ENCODE assay signal across 1 cellular context in the genomic region with DNA sequence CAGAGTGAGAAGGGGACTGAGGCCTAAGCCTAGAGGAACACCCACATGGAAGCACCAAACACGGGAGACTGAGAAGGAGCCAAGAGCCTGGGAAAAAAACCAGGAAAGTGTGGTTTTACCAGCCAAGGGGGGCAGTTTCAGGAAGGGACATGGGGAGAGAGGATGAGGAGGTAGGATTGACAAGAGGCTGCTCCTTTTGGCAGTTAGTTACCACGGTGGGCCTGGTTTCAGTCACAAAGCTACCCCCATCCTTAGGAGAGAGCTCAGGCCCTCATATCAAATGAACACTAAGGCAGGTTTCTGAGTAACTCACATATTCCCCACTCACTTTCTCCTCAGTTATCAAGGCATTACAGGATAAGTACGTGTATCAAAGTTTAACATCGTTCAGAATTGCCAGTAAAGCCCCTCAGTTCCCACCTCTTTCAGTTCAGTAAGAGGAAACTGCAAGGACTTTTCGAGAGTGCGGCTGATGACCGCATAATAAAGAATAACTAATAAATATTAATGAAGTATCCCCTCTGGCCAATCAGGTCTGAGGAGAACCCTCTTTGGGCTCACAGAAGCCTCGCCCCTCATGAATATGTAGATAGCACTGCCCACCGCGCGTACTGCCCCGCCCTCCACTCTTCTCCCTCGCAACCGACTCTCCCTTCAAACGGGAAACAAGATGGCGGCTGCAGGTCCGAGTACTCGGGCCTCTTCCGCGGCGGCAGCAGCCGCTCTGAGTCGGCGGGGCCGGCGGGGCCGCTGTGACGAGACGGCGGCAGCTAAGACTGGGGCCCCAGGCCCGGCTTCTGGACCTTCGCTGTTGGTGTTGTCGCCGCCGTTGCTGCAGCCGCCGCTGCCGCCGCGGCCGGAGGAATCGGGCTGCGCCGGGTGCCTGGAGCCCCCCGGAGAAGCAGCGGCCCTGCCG.
A peak's percentile ranks its signal among the peaks of the same experiment; 100 is the strongest.
TF ChIP-seq lines count a peak whose summit lies in the region.

TSS of gene RNF169 (plus strand) at position 639 of the 916 bp plus-strand sequence. CDS start at position 671, 32 bp downstream.

TF ChIP-seq in GM12878, 131 proteins besides CTCF, POLR2A, EP300 and RAD21 (continued from another document):
- peak; percentile 80; the same call in 1 of the 2 replicates for TF ChIP-seq RELB (IDR thresholded peaks at IDR 0.05; ENCODE audit: low read depth)
- TF ChIP-seq TCF12 (IDR thresholded peaks at IDR 0.05; ENCODE audit: low read depth, low read length): peak; percentile 28; the same call in 1 of the 2 replicates
- TF ChIP-seq YY1 (IDR thresholded peaks at IDR 0.05; ENCODE audit: low read depth, low read length): peak; percentile 98
- TF ChIP-seq MXI1 (IDR thresholded peaks at IDR 0.05; ENCODE audit: low read depth, low read length): peak; percentile 35; the same call in 1 of the 2 replicates
- TF ChIP-seq EGR1 (IDR thresholded peaks at IDR 0.05; ENCODE audit: borderline replicate concordance in 1 of 2, low read depth in 2 of 2, low read length in 2 of 2): no peak
- TF ChIP-seq SMAD5 (IDR thresholded peaks at IDR 0.05; ENCODE audit: low read depth): peak; percentile 46; the same call in 1 of the 2 replicates
- TF ChIP-seq HDGF (IDR thresholded peaks at IDR 0.05): no peak
- TF ChIP-seq PML (IDR thresholded peaks at IDR 0.05; ENCODE audit: low read length): 0 out of 2 replicates have a peak, but pooled peaks have one; percentile 20
- TF ChIP-seq TAF1 (IDR thresholded peaks at IDR 0.05; ENCODE audit: borderline replicate concordance, low read depth, low read length): peak; percentile 89
- TF ChIP-seq GABPA (IDR thresholded peaks at IDR 0.05; ENCODE audit: low read depth): no peak
- TF ChIP-seq TCF7 (IDR thresholded peaks at IDR 0.05; ENCODE audit: borderline replicate concordance): no peak
- TF ChIP-seq FOXM1 (IDR thresholded peaks at IDR 0.05; ENCODE audit: low read depth, low read length): no peak
- 0 out of 4 replicates have a peak, but pooled peaks of 1 of the 2 experiments have one; percentile 10 for TF ChIP-seq IKZF2 (IDR thresholded peaks at IDR 0.05)
- TF ChIP-seq STAT1 (conservative IDR thresholded peaks at IDR 0.05): no peak
- no peak for TF ChIP-seq YBX1 (IDR thresholded peaks at IDR 0.05)
- TF ChIP-seq ASH2L (IDR thresholded peaks at IDR 0.05; ENCODE audit: borderline replicate concordance, low read depth): no peak
- TF ChIP-seq, protein P1, sequence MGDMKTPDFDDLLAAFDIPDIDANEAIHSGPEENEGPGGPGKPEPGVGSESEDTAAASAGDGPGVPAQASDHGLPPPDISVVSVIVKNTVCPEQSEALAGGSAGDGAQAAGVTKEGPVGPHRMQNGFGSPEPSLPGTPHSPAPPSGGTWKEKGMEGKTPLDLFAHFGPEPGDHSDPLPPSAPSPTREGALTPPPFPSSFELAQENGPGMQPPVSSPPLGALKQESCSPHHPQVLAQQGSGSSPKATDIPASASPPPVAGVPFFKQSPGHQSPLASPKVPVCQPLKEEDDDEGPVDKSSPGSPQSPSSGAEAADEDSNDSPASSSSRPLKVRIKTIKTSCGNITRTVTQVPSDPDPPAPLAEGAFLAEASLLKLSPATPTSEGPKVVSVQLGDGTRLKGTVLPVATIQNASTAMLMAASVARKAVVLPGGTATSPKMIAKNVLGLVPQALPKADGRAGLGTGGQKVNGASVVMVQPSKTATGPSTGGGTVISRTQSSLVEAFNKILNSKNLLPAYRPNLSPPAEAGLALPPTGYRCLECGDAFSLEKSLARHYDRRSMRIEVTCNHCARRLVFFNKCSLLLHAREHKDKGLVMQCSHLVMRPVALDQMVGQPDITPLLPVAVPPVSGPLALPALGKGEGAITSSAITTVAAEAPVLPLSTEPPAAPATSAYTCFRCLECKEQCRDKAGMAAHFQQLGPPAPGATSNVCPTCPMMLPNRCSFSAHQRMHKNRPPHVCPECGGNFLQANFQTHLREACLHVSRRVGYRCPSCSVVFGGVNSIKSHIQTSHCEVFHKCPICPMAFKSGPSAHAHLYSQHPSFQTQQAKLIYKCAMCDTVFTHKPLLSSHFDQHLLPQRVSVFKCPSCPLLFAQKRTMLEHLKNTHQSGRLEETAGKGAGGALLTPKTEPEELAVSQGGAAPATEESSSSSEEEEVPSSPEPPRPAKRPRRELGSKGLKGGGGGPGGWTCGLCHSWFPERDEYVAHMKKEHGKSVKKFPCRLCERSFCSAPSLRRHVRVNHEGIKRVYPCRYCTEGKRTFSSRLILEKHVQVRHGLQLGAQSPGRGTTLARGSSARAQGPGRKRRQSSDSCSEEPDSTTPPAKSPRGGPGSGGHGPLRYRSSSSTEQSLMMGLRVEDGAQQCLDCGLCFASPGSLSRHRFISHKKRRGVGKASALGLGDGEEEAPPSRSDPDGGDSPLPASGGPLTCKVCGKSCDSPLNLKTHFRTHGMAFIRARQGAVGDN (IDR thresholded peaks at IDR 0.05): peak; percentile 12
- no peak for TF ChIP-seq JUND (IDR thresholded peaks at IDR 0.05; ENCODE audit: low read depth, low read length)
- no peak for TF ChIP-seq TCF3 (IDR thresholded peaks at IDR 0.05; ENCODE audit: borderline replicate concordance, insufficient read depth, low read depth, low read length)
- peak; percentile 74; the same call in 1 of the 2 replicates for TF ChIP-seq RFX5 (IDR thresholded peaks at IDR 0.05; ENCODE audit: low read depth, low read length)
- peak; percentile 67 for TF ChIP-seq POLR2AphosphoS5 (IDR thresholded peaks at IDR 0.05; ENCODE audit: low read length)
- TF ChIP-seq POU2F2 (IDR thresholded peaks at IDR 0.05; ENCODE audit: borderline replicate concordance, low read depth, low read length): peak; percentile 100
- TF ChIP-seq CREM (IDR thresholded peaks at IDR 0.05; ENCODE audit: low read depth): peak; percentile 1; the same call in 1 of the 2 replicates
- no peak for TF ChIP-seq NBN (IDR thresholded peaks at IDR 0.05)
- peak; percentile 50; the same call in 1 of the 2 replicates for TF ChIP-seq POLR2AphosphoS2 (IDR thresholded peaks at IDR 0.05; ENCODE audit: low read depth, low read length)
- TF ChIP-seq ZNF217 (IDR thresholded peaks at IDR 0.05): no peak
- TF ChIP-seq GATAD2B (conservative IDR thresholded peaks at IDR 0.05; ENCODE audit: low read depth): 0 out of 2 replicates have a peak, but pooled peaks have one; percentile 75
- TF ChIP-seq RAD51 (IDR thresholded peaks at IDR 0.05): peak; percentile 74
- TF ChIP-seq SP1 (IDR thresholded peaks at IDR 0.05; ENCODE audit: low read depth, low read length): no peak
- TF ChIP-seq BHLHE40 (IDR thresholded peaks at IDR 0.05; ENCODE audit: borderline replicate concordance in 1 of 2, low read depth in 2 of 2, low read length in 1 of 2): no peak
- TF ChIP-seq, protein P2, sequence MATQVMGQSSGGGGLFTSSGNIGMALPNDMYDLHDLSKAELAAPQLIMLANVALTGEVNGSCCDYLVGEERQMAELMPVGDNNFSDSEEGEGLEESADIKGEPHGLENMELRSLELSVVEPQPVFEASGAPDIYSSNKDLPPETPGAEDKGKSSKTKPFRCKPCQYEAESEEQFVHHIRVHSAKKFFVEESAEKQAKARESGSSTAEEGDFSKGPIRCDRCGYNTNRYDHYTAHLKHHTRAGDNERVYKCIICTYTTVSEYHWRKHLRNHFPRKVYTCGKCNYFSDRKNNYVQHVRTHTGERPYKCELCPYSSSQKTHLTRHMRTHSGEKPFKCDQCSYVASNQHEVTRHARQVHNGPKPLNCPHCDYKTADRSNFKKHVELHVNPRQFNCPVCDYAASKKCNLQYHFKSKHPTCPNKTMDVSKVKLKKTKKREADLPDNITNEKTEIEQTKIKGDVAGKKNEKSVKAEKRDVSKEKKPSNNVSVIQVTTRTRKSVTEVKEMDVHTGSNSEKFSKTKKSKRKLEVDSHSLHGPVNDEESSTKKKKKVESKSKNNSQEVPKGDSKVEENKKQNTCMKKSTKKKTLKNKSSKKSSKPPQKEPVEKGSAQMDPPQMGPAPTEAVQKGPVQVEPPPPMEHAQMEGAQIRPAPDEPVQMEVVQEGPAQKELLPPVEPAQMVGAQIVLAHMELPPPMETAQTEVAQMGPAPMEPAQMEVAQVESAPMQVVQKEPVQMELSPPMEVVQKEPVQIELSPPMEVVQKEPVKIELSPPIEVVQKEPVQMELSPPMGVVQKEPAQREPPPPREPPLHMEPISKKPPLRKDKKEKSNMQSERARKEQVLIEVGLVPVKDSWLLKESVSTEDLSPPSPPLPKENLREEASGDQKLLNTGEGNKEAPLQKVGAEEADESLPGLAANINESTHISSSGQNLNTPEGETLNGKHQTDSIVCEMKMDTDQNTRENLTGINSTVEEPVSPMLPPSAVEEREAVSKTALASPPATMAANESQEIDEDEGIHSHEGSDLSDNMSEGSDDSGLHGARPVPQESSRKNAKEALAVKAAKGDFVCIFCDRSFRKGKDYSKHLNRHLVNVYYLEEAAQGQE (IDR thresholded peaks at IDR 0.05; ENCODE audit: low read depth, low read length): no peak
- no peak for TF ChIP-seq RELA (IDR thresholded peaks at IDR 0.05; ENCODE audit: borderline replicate concordance, partially characterized antibody)
- peak; percentile 61 for TF ChIP-seq RUNX3 (IDR thresholded peaks at IDR 0.05; ENCODE audit: low read length)
- 0 out of 2 replicates have a peak, but pooled peaks have one; percentile 15 for TF ChIP-seq TBL1XR1 (IDR thresholded peaks at IDR 0.05; ENCODE audit: low read depth, low read length)
- peak; percentile 99; the same call in 1 of the 2 replicates for TF ChIP-seq IKZF1 (conservative IDR thresholded peaks at IDR 0.05)
- peak; percentile 54; the same call in 1 of the 2 replicates for TF ChIP-seq BACH1 (IDR thresholded peaks at IDR 0.05; ENCODE audit: borderline replicate concordance)
- TF ChIP-seq ETV6 (conservative IDR thresholded peaks at IDR 0.05 in 1 of 2, IDR thresholded peaks at IDR 0.05 in 1 of 2; ENCODE audit: borderline replicate concordance in 1 of 2, low read depth in 1 of 2): peak in 1 of 2 experiments; percentile 7; a peak in 1 of 4 replicates
- TF ChIP-seq, protein P3, sequence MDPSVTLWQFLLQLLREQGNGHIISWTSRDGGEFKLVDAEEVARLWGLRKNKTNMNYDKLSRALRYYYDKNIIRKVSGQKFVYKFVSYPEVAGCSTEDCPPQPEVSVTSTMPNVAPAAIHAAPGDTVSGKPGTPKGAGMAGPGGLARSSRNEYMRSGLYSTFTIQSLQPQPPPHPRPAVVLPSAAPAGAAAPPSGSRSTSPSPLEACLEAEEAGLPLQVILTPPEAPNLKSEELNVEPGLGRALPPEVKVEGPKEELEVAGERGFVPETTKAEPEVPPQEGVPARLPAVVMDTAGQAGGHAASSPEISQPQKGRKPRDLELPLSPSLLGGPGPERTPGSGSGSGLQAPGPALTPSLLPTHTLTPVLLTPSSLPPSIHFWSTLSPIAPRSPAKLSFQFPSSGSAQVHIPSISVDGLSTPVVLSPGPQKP (IDR thresholded peaks at IDR 0.05; ENCODE audit: low read depth, low read length): no peak
- TF ChIP-seq, protein P4, sequence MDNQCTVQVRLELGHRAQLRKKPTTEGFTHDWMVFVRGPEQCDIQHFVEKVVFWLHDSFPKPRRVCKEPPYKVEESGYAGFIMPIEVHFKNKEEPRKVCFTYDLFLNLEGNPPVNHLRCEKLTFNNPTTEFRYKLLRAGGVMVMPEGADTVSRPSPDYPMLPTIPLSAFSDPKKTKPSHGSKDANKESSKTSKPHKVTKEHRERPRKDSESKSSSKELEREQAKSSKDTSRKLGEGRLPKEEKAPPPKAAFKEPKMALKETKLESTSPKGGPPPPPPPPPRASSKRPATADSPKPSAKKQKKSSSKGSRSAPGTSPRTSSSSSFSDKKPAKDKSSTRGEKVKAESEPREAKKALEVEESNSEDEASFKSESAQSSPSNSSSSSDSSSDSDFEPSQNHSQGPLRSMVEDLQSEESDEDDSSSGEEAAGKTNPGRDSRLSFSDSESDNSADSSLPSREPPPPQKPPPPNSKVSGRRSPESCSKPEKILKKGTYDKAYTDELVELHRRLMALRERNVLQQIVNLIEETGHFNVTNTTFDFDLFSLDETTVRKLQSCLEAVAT (IDR thresholded peaks at IDR 0.05): peak; percentile 51; the same call in 1 of the 2 replicates
- no peak for TF ChIP-seq SPI1 (IDR thresholded peaks at IDR 0.05; ENCODE audit: borderline replicate concordance, insufficient read depth, low read depth, low read length)
- TF ChIP-seq DPF2 (IDR thresholded peaks at IDR 0.05): peak; percentile 63; the same call in 1 of the 2 replicates
- no peak; the same call in 1 of the 2 replicates for TF ChIP-seq SIN3A (IDR thresholded peaks at IDR 0.05; ENCODE audit: low read depth, low read length)
- TF ChIP-seq ATF7 (IDR thresholded peaks at IDR 0.05; ENCODE audit: low read depth): peak; percentile 97
- peak; percentile 51; the same call in 1 of the 2 replicates for TF ChIP-seq ZBTB40 (IDR thresholded peaks at IDR 0.05; ENCODE audit: borderline replicate concordance)
